ENCODE assay signal across 12 cellular contexts in genomic region chr7:116150588-116150987, GRCh38. TPM values are rescaled to one million over a fixed set of nuclear protein-coding genes. Genes with fewer than 3 reads are reported as not detected.
DNase-seq lines count a peak whose midpoint lies in the region; ATAC-seq and TF ChIP-seq lines count a peak whose summit lies in the region.
"Had no signal": no experiment of that assay in that cellular context is flagged by ENCODE, and none has a peak within 500 bp of the region (broad histone marks: within the 10 kb centered on the region; RNA-seq: fewer than 3 reads in every experiment).

No MANE protein-coding gene starts in this region.

- no peak overlapping the region for H2BK120ac ChIP-seq in mesendoderm (ENCODE audit: low read depth, low read length)

- no peak overlapping the region for H3K27ac ChIP-seq in coronary artery
- H3K27ac ChIP-seq in mesendoderm (ENCODE audit: low read depth, low read length) = no peak overlapping the region
- H3K27ac ChIP-seq: right atrium auricular region had no signal

- H3K4me1 ChIP-seq in mesendoderm (ENCODE audit: control insufficient read depth, low read depth, low read length) = no peaks in the 10 kb centered on the region
- H3K4me1 ChIP-seq: right atrium auricular region had no signal

- H3K27ac Mint-ChIP-seq in activated CD8-positive, alpha-beta memory T cell treated with anti-CD3 and anti-CD28 coated beads, Interleukin-2, amount 10 ng/mL, durations not matched to agents 7 days and 5 days = no peak overlapping the region
- H3K27ac Mint-ChIP-seq: T-cell had no signal

- H3K79me1 ChIP-seq in mesendoderm (ENCODE audit: low read length) = no peaks in the 10 kb centered on the region

- no peak for TF ChIP-seq CTCF in coronary artery (IDR thresholded peaks at IDR 0.05)

- H2BK15ac ChIP-seq in mesendoderm (replicated peaks; ENCODE audit: low read depth) = no peak overlapping the region

- no CpG with 5 or more reads among the region's 1 CpG for WGBS in mesendoderm (ENCODE audit: extremely low coverage, insufficient coverage, low lambda C conversion rate)

- H4K5ac ChIP-seq in mesendoderm (ENCODE audit: low read length) = no peak overlapping the region

- H3K27me3 ChIP-seq in mesendoderm (ENCODE audit: insufficient read depth, low read length, poor library complexity) = no peaks in the 10 kb centered on the region
- H3K27me3 ChIP-seq: right atrium auricular region had no signal

- CTCF ChIA-PET in activated CD8-positive, alpha-beta memory T cell treated with anti-CD3 and anti-CD28 coated beads, Interleukin-2, amount 10 ng/mL, durations not matched to agents 7 days and 5 days (lab: Charles Lee) = no interaction called here

- no peak overlapping the region for H2BK5ac ChIP-seq in mesendoderm (ENCODE audit: low read length)

- H3K4ac ChIP-seq in mesendoderm (ENCODE audit: low read depth, low read length) = no peak overlapping the region

- no peak overlapping the region for H4K8ac ChIP-seq in mesendoderm (ENCODE audit: low read depth, low read length)

- H3K23ac ChIP-seq in mesendoderm (ENCODE audit: low read length) = no peak overlapping the region

- no peak for DNase-seq in activated CD8-positive, alpha-beta memory T cell treated with anti-CD3 and anti-CD28 coated beads, Interleukin-2, amount 10 ng/mL, durations not matched to agents 7 days and 5 days
- DNase-seq in activated CD8-positive, alpha-beta memory T cell treated with anti-CD3 and anti-CD28 coated beads, Interleukin-2, amount 50 U/mL, for 4 hours = no peak
- DNase-seq in NCI-H345 (lab: John Stamatoyannopoulos, UW) (no peak), coronary artery (ENCODE audit: low spot score) (no peak), mesendoderm (no peak)
- DNase-seq in NK-92 treated with Interleukin-12 subunit alpha and Interleukin-12 subunit beta, amount 100 ng/mL, for 24 hours (lab: John Stamatoyannopoulos, UW) = no peak
- DNase-seq: effector CD8-positive, alpha-beta T cell; stimulated activated naive CD8-positive, alpha-beta T cell treated with anti-CD3 and anti-CD28 coated beads, Interleukin-15, Interleukin-2, amounts not matched to agents 100 U/mL and 50 U/mL, for 24 hours; T-cell had no signal

- H3K18ac ChIP-seq in mesendoderm (ENCODE audit: low read length) = no peak overlapping the region

- H2AK5ac ChIP-seq in mesendoderm (ENCODE audit: low read length) = no peak overlapping the region

- H3K36me3 ChIP-seq in mesendoderm (ENCODE audit: control insufficient read depth, insufficient read depth, low read length) = no peaks in the 10 kb centered on the region
- H3K36me3 ChIP-seq: right atrium auricular region had no signal

- no peaks in the 10 kb centered on the region for H3K79me2 ChIP-seq in mesendoderm (ENCODE audit: control insufficient read depth, insufficient read depth, low read length)

- H3K4me1 Mint-ChIP-seq in activated CD8-positive, alpha-beta memory T cell treated with anti-CD3 and anti-CD28 coated beads, Interleukin-2, amount 10 ng/mL, durations not matched to agents 7 days and 5 days = peaks cover 38% of the 10 kb centered on the region

- H3K4me2 ChIP-seq in mesendoderm (ENCODE audit: low read length) = no peak overlapping the region

- H3K36me3 Mint-ChIP-seq in activated CD8-positive, alpha-beta memory T cell treated with anti-CD3 and anti-CD28 coated beads, Interleukin-2, amount 10 ng/mL, durations not matched to agents 7 days and 5 days = peaks cover 24% of the 10 kb centered on the region
- H3K36me3 Mint-ChIP-seq: T-cell had no signal

- no peaks in the 10 kb centered on the region for H3K27me3 Mint-ChIP-seq in activated CD8-positive, alpha-beta memory T cell treated with anti-CD3 and anti-CD28 coated beads, Interleukin-2, amount 10 ng/mL, durations not matched to agents 7 days and 5 days

- no peak overlapping the region for H3K9ac ChIP-seq in mesendoderm (ENCODE audit: low read length)

- peaks cover 7% of the 10 kb centered on the region for H3K9me3 Mint-ChIP-seq in activated CD8-positive, alpha-beta memory T cell treated with anti-CD3 and anti-CD28 coated beads, Interleukin-2, amount 10 ng/mL, durations not matched to agents 7 days and 5 days (ENCODE audit: low read depth)
- H3K9me3 Mint-ChIP-seq: T-cell had no signal

- no peak overlapping the region for H3K4me3 Mint-ChIP-seq in activated CD8-positive, alpha-beta memory T cell treated with anti-CD3 and anti-CD28 coated beads, Interleukin-2, amount 10 ng/mL, durations not matched to agents 7 days and 5 days
- H3K4me3 Mint-ChIP-seq: T-cell had no signal

- no peak overlapping the region for H3K56ac ChIP-seq in mesendoderm (ENCODE audit: low read length)

- H3K4me3 ChIP-seq in coronary artery (no peak overlapping the region), mesendoderm (ENCODE audit: low read length) (no peak overlapping the region)
- H3K4me3 ChIP-seq: right atrium auricular region had no signal

- peak; percentile 58 for ATAC-seq in activated CD8-positive, alpha-beta memory T cell treated with anti-CD3 and anti-CD28 coated beads, Interleukin-2, amount 10 ng/mL, durations not matched to agents 7 days and 5 days
- peak; percentile 81 for ATAC-seq in HG02759 (IDR thresholded peaks at IDR 0.05; ENCODE audit: unreplicated experiment)
- ATAC-seq in HG03575 (IDR thresholded peaks at IDR 0.05; ENCODE audit: extremely low read depth, insufficient number of reproducible peaks, low FRiP score, unreplicated experiment) = peak; percentile 97
- ATAC-seq: stimulated activated naive CD8-positive, alpha-beta T cell treated with anti-CD3 and anti-CD28 coated beads, Interleukin-15, Interleukin-2, amounts not matched to agents 100 U/mL and 50 U/mL, for 24 hours; T-cell had no signal

RNA-seq across cellular contexts. Expression of gene TES, which starts 59.8 kb away (rescaled TPM):
- total RNA-seq in activated CD8-positive, alpha-beta memory T cell treated with anti-CD3 and anti-CD28 coated beads, Interleukin-2, amount 10 ng/mL, durations not matched to agents 7 days and 5 days = 10 to 100 TPM; 98.5 TPM
- polyA plus RNA-seq in mesendoderm (2013, experiment 1 of 2) = 85.9 TPM
- polyA plus RNA-seq in mesendoderm (2013, experiment 2 of 2) = 89.4 TPM
